Comparison of ENCODE assay signal across 8 cellular contexts in the genomic region with DNA sequence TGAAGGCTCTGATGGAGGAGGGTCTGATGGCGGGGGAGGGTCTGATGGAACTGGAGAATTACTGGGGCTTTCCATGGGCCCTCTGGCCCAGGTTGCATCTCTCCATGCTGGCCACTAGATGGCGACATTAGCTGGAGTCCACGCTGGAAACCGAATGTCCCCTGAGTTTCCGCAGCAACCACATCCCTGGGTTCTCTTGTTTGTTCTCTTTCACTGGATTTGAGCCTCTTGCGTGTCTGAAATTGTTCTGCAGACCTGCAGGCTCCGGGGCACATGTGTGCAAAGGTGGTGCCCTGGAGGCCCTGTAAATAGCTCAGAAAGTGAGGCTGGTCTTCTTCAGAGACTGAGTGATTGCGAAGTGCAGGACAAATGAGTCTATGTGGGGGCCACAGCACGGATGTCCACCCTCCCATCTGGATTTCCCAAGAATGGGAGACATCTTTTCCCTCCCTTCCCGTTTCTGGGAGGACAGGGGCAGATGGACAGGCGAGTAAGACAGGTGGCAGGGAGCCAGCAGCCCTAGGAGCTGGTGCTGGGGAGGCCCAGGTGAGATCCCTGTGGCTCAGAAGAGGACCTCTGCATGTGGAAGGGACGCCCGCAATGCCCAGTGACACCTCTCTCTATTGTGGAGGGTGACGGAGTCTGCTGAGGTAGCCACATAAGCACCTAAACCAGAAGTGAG.
DNase-seq lines count a peak whose midpoint lies in the region; ATAC-seq and TF ChIP-seq lines count a peak whose summit lies in the region.

No MANE protein-coding gene starts in this region.

- no peak for ATAC-seq in GM21786 (IDR thresholded peaks at IDR 0.05; ENCODE audit: unreplicated experiment)

- H3K36me3 ChIP-seq in left ventricle myocardium inferior = no peaks in the 10 kb centered on the region

- no peak overlapping the region for H3K27ac ChIP-seq in left ventricle myocardium inferior (replicated peaks)

- intact Hi-C loops in left ventricle myocardium inferior (cut with micrococcal nuclease) = no loop called here

- peaks cover 4% of the 10 kb centered on the region for H3K4me1 ChIP-seq in left ventricle myocardium inferior

- H3K4me3 ChIP-seq in left ventricle myocardium inferior = no peak overlapping the region

- DNase-seq in GM10248 (ENCODE audit: extremely low spot score) = peak; percentile 88
- DNase-seq in NCI-H128 (lab: John Stamatoyannopoulos, UW; ENCODE audit: unreplicated experiment) = peak; percentile 24
- DNase-seq in T-helper 1 cell = peak; percentile 26 to 65 (median 50)
- peak; percentile 28 for DNase-seq in amniotic stem cell (lab: John Stamatoyannopoulos, UW)
- no peak for DNase-seq in left ventricle myocardium inferior
- peak; percentile 47 for DNase-seq in putamen (ENCODE audit: low spot score)
- no peak for DNase-seq in foreskin melanocyte

- H3K27me3 ChIP-seq in left ventricle myocardium inferior (ENCODE audit: low read depth) = peaks cover 8% of the 10 kb centered on the region

- POLR2A ChIA-PET in GM10248 (lab: Yijun Ruan, JAX) = no interaction called here

- CTCF ChIA-PET in GM10248 (lab: Yijun Ruan, JAX) = interaction anchor here (0.6 to 2.5 kb wide), 48 partner anchors 8 to 459 kb away, joined by 3 to 58 read pairs (median 4); no protein-coding TSS in a partner anchor

- TF ChIP-seq CTCF in GM10248 (IDR thresholded peaks at IDR 0.05; ENCODE audit: control extremely low read depth, extremely low read depth, low read depth, missing control alignments) (peak; percentile 89), left ventricle myocardium inferior (IDR thresholded peaks at IDR 0.05; ENCODE audit: borderline replicate concordance) (peak; percentile 93)

- H3K9me3 ChIP-seq in left ventricle myocardium inferior (replicated peaks) = no peaks in the 10 kb centered on the region

Comparison
In these comparisons a context has a peak if more than half of its experiments do, and no peak if none do; other contexts are left out.
1. DNase-seq: peak in GM10248 (single experiment), NCI-H128 (single experiment), T-helper 1 cell (5 of 5), amniotic stem cell (single experiment) and putamen (single experiment); none in left ventricle myocardium inferior (single experiment) and foreskin melanocyte (single experiment).